ENCODE assay signal across 33 cellular contexts in genomic region chr4:88775529-88775928, GRCh38.
DNase-seq lines count a peak whose midpoint lies in the region; ATAC-seq lines count a peak whose summit lies in the region.
"Had no signal": no experiment of that assay in that cellular context is flagged by ENCODE, and none has a peak within 500 bp of the region (broad histone marks: within the 10 kb centered on the region; RNA-seq: fewer than 3 reads in every experiment).

No MANE protein-coding gene starts in this region.

- no peak overlapping the region for H3K27ac Mint-ChIP-seq in stimulated activated effector memory CD8-positive, alpha-beta T cell treated with anti-CD3 and anti-CD28 coated beads, Interleukin-12 subunit alpha, Interleukin-12 subunit beta, amount 100 ng/mL, for 72 hours
- no peak overlapping the region for H3K27ac Mint-ChIP-seq in natural killer cell treated with Interleukin-12 subunit alpha and Interleukin-12 subunit beta and Interleukin-15 and Interleukin-18, amount 100 ng/mL, for 72 hours
- H3K27ac Mint-ChIP-seq: activated CD4-positive, alpha-beta memory T cell treated with anti-CD3 and anti-CD28 coated beads for 36 hours; immature natural killer cell; nephron had no signal

- peak; percentile 70 for ATAC-seq in GM18517 (IDR thresholded peaks at IDR 0.05; ENCODE audit: unreplicated experiment)
- peak; percentile 90 for ATAC-seq in GM19351 (IDR thresholded peaks at IDR 0.05; ENCODE audit: unreplicated experiment)
- peak; percentile 78 for ATAC-seq in HG02798 (IDR thresholded peaks at IDR 0.05; ENCODE audit: poor library complexity, unreplicated experiment)
- no peak for ATAC-seq in stimulated activated effector memory CD8-positive, alpha-beta T cell treated with anti-CD3 and anti-CD28 coated beads, Interleukin-12 subunit alpha, Interleukin-12 subunit beta, amount 100 ng/mL, for 72 hours
- ATAC-seq in natural killer cell treated with Interleukin-12 subunit alpha and Interleukin-12 subunit beta and Interleukin-15 and Interleukin-18, amount 100 ng/mL, for 72 hours: no peak
- ATAC-seq: A549, left cardiac atrium, Panc1, SK-N-SH treated with all-trans-retinoic acid at 6 μM for 48 hours had no signal

- H3K27me3 Mint-ChIP-seq in natural killer cell treated with Interleukin-12 subunit alpha and Interleukin-12 subunit beta and Interleukin-15 and Interleukin-18, amount 100 ng/mL, for 72 hours: no peaks in the 10 kb centered on the region
- H3K27me3 Mint-ChIP-seq: activated CD4-positive, alpha-beta memory T cell treated with anti-CD3 and anti-CD28 coated beads for 36 hours; CD4-positive, CD25-positive, alpha-beta regulatory T cell had no signal

- H3K9me3 Mint-ChIP-seq in stimulated activated effector memory CD8-positive, alpha-beta T cell treated with anti-CD3 and anti-CD28 coated beads, Interleukin-12 subunit alpha, Interleukin-12 subunit beta, amount 100 ng/mL, for 72 hours: no peaks in the 10 kb centered on the region
- H3K9me3 Mint-ChIP-seq in natural killer cell treated with Interleukin-12 subunit alpha and Interleukin-12 subunit beta and Interleukin-15 and Interleukin-18, amount 100 ng/mL, for 72 hours: no peaks in the 10 kb centered on the region
- H3K9me3 Mint-ChIP-seq: activated CD4-positive, alpha-beta memory T cell treated with anti-CD3 and anti-CD28 coated beads for 36 hours; immature natural killer cell; nephron had no signal

- DNase-seq in NAMALWA (ENCODE audit: low spot score) (peak; percentile 6), globus pallidus (ENCODE audit: low spot score) (no peak)
- no peak for DNase-seq in stimulated activated effector memory CD8-positive, alpha-beta T cell treated with anti-CD3 and anti-CD28 coated beads, Interleukin-12 subunit alpha, Interleukin-12 subunit beta, amount 100 ng/mL, for 72 hours (ENCODE audit: low spot score in 2 of 2)
- no peak for DNase-seq in natural killer cell treated with Interleukin-12 subunit alpha and Interleukin-12 subunit beta and Interleukin-15 and Interleukin-18, amount 100 ng/mL, for 72 hours (ENCODE audit: low spot score)
- no peak for DNase-seq in activated naive CD4-positive, alpha-beta T cell treated with anti-CD3 and anti-CD28 coated beads, Interleukin-2, amount 50 U/mL, for 16 hours
- DNase-seq: activated CD4-positive, alpha-beta memory T cell treated with anti-CD3 and anti-CD28 coated beads for 36 hours; activated CD4-positive, CD25-positive, alpha-beta regulatory T cell treated with anti-CD3 and anti-CD28 coated beads, Interleukin-2, amount 50 U/mL, for 72 hours; activated CD8-positive, alpha-beta memory T cell treated with anti-CD3 and anti-CD28 coated beads, Interleukin-2, amount 50 U/mL, for 4 hours; activated naive CD4-positive, alpha-beta T cell; Calu3; caudate nucleus; CD4-positive, CD25-positive, alpha-beta regulatory T cell; cortex of kidney; DMS79 treated with DMSO at 0.1 percent for 48 hours; effector memory CD4-positive, alpha-beta T cell; immature natural killer cell; left cardiac atrium; MG63; NCI-H1436; NCI-H2081 treated with DMSO at 0.1 percent for 48 hours; NCI-H226; NCI-H526 treated with DMSO at 0.1 percent for 48 hours; Right ventricle myocardium superior; stimulated activated CD4-positive, alpha-beta T cell treated with anti-CD3 and anti-CD28 coated beads, Interleukin-4, amount 100 ng/mL, for 4 hours; T-helper 2 cell; transverse colon had no signal

- peaks cover 15% of the 10 kb centered on the region for H3K36me3 Mint-ChIP-seq in stimulated activated effector memory CD8-positive, alpha-beta T cell treated with anti-CD3 and anti-CD28 coated beads, Interleukin-12 subunit alpha, Interleukin-12 subunit beta, amount 100 ng/mL, for 72 hours
- H3K36me3 Mint-ChIP-seq in natural killer cell treated with Interleukin-12 subunit alpha and Interleukin-12 subunit beta and Interleukin-15 and Interleukin-18, amount 100 ng/mL, for 72 hours: peaks cover 5% of the 10 kb centered on the region

- no peak overlapping the region for H3K4me3 Mint-ChIP-seq in stimulated activated effector memory CD8-positive, alpha-beta T cell treated with anti-CD3 and anti-CD28 coated beads, Interleukin-12 subunit alpha, Interleukin-12 subunit beta, amount 100 ng/mL, for 72 hours
- H3K4me3 Mint-ChIP-seq in natural killer cell treated with Interleukin-12 subunit alpha and Interleukin-12 subunit beta and Interleukin-15 and Interleukin-18, amount 100 ng/mL, for 72 hours: no peak overlapping the region
- H3K4me3 Mint-ChIP-seq: activated CD4-positive, alpha-beta memory T cell treated with anti-CD3 and anti-CD28 coated beads for 36 hours; CD4-positive, CD25-positive, alpha-beta regulatory T cell; immature natural killer cell; nephron had no signal

- no peaks in the 10 kb centered on the region for H3K4me1 Mint-ChIP-seq in stimulated activated effector memory CD8-positive, alpha-beta T cell treated with anti-CD3 and anti-CD28 coated beads, Interleukin-12 subunit alpha, Interleukin-12 subunit beta, amount 100 ng/mL, for 72 hours
- H3K4me1 Mint-ChIP-seq in natural killer cell treated with Interleukin-12 subunit alpha and Interleukin-12 subunit beta and Interleukin-15 and Interleukin-18, amount 100 ng/mL, for 72 hours (ENCODE audit: low read depth in 2 of 2): no peaks in the 10 kb centered on the region
- H3K4me1 Mint-ChIP-seq: immature natural killer cell had no signal

Comparison
In these comparisons a context has a peak if more than half of its experiments do, and no peak if none do; other contexts are left out.
1. ATAC-seq: peak in GM18517 (single experiment), GM19351 (single experiment) and HG02798 (single experiment); none in stimulated activated effector memory CD8-positive, alpha-beta T cell treated with anti-CD3 and anti-CD28 coated beads, Interleukin-12 subunit alpha, Interleukin-12 subunit beta, amount 100 ng/mL, for 72 hours (single experiment) and natural killer cell treated with Interleukin-12 subunit alpha and Interleukin-12 subunit beta and Interleukin-15 and Interleukin-18, amount 100 ng/mL, for 72 hours (0 of 2).